Comparison of ENCODE assay signal across 1 cellular context in genomic region chr4:107212565-107212964, GRCh38.
TF ChIP-seq lines count a peak whose summit lies in the region.

No MANE protein-coding gene starts in this region.

TF ChIP-seq in SK-N-SH, 30 proteins besides CTCF, POLR2A, EP300 and RAD21 (continued from another document):
- TF ChIP-seq, protein P1, sequence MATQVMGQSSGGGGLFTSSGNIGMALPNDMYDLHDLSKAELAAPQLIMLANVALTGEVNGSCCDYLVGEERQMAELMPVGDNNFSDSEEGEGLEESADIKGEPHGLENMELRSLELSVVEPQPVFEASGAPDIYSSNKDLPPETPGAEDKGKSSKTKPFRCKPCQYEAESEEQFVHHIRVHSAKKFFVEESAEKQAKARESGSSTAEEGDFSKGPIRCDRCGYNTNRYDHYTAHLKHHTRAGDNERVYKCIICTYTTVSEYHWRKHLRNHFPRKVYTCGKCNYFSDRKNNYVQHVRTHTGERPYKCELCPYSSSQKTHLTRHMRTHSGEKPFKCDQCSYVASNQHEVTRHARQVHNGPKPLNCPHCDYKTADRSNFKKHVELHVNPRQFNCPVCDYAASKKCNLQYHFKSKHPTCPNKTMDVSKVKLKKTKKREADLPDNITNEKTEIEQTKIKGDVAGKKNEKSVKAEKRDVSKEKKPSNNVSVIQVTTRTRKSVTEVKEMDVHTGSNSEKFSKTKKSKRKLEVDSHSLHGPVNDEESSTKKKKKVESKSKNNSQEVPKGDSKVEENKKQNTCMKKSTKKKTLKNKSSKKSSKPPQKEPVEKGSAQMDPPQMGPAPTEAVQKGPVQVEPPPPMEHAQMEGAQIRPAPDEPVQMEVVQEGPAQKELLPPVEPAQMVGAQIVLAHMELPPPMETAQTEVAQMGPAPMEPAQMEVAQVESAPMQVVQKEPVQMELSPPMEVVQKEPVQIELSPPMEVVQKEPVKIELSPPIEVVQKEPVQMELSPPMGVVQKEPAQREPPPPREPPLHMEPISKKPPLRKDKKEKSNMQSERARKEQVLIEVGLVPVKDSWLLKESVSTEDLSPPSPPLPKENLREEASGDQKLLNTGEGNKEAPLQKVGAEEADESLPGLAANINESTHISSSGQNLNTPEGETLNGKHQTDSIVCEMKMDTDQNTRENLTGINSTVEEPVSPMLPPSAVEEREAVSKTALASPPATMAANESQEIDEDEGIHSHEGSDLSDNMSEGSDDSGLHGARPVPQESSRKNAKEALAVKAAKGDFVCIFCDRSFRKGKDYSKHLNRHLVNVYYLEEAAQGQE (IDR thresholded peaks at IDR 0.05; ENCODE audit: low read depth, low read length), result no peak
- TF ChIP-seq PBX3 (IDR thresholded peaks at IDR 0.05) (peak; percentile 86; the same call in 1 of the 2 replicates), CHD2 (IDR thresholded peaks at IDR 0.05; ENCODE audit: low read length, partially characterized antibody) (peak; percentile 67), USF1 (IDR thresholded peaks at IDR 0.05; ENCODE audit: borderline replicate concordance, low read depth) (no peak), TAF1 (IDR thresholded peaks at IDR 0.05; ENCODE audit: borderline replicate concordance, low read depth, low read length) (no peak)
